ENCODE assay signal across 8 cellular contexts in genomic region chr11:77127969-77128691, GRCh38. TPM values are rescaled to one million over a fixed set of nuclear protein-coding genes. Genes with fewer than 3 reads are reported as not detected.
DNase-seq lines count a peak whose midpoint lies in the region; ATAC-seq and TF ChIP-seq lines count a peak whose summit lies in the region.

Gene MYO7A, plus strand, starts transcription at chr11:77128246. Its CDS starts 2,389 bp downstream, at chr11:77130635.

- no peaks in the 10 kb centered on the region for H4K20me1 ChIP-seq in OCI-LY7 (ENCODE audit: insufficient read depth, low read length)

- H3K4me3 ChIP-seq in GM12875 (ENCODE audit: low read depth, low read length): peak within 1 kb of the TSS; percentile 17
- H3K4me3 ChIP-seq in OCI-LY7 (ENCODE audit: low read depth, low read length, poor library complexity, severe bottlenecking): no peak within 1 kb of the TSS
- H3K4me3 ChIP-seq in mesodermal cell (ENCODE audit: extremely low read depth, insufficient read depth, low read length, poor library complexity, severe bottlenecking): peak within 1 kb of the TSS; percentile 31
- peak within 1 kb of the TSS; percentile 30 for H3K4me3 ChIP-seq in upper lobe of right lung

- H3K79me2 ChIP-seq in OCI-LY7 (ENCODE audit: insufficient read depth, low read depth, low read length): no peaks in the 10 kb centered on the region

- intact Hi-C loops in OCI-LY7 (cut with micrococcal nuclease; ENCODE audit: unreplicated experiment) (loop anchor here (1.0 kb wide), 1 partner anchor 60 kb away; no protein-coding TSS in a partner anchor), upper lobe of right lung (cut with DNase I) (no loop called here)

- DNase-seq in OCI-LY7 (ENCODE audit: low spot score) (peak; percentile 4), ecto neural progenitor cell (ENCODE audit: low spot score) (peak; percentile 85), upper lobe of right lung (peak; percentile 73), SW 1271 (lab: John Stamatoyannopoulos, UW) (no peak)

- no peaks in the 10 kb centered on the region for H3K27me3 ChIP-seq in upper lobe of right lung

- peaks cover 11% of the 10 kb centered on the region for H3K4me1 ChIP-seq in OCI-LY7 (ENCODE audit: insufficient read depth, low read length, poor library complexity, severe bottlenecking)
- peaks cover 5% of the 10 kb centered on the region for H3K4me1 ChIP-seq in mesodermal cell (ENCODE audit: control insufficient read depth, insufficient read depth, low read length, poor library complexity, severe bottlenecking)
- peaks cover 20% of the 10 kb centered on the region for H3K4me1 ChIP-seq in upper lobe of right lung

- H3K27ac ChIP-seq in OCI-LY7 (ENCODE audit: low read depth, low read length, poor library complexity, severe bottlenecking) (no peak within 1 kb of the TSS), mesodermal cell (ENCODE audit: low read depth, low read length, severe bottlenecking) (no peak within 1 kb of the TSS), upper lobe of right lung (no peak within 1 kb of the TSS)

- H3K9me3 ChIP-seq in OCI-LY7 (ENCODE audit: low read length) (no peaks in the 10 kb centered on the region), mesodermal cell (ENCODE audit: control insufficient read depth, low read length) (no peaks in the 10 kb centered on the region), upper lobe of right lung (no peaks in the 10 kb centered on the region)

- no peak for TF ChIP-seq CTCF in GM12875 (IDR thresholded peaks at IDR 0.05; ENCODE audit: borderline replicate concordance, insufficient read depth, low read depth, low read length)
- no peak for TF ChIP-seq CTCF in OCI-LY7 (conservative IDR thresholded peaks at IDR 0.05; ENCODE audit: low read length)
- no peak for TF ChIP-seq CTCF in upper lobe of right lung (IDR thresholded peaks at IDR 0.05)

- POLR2A ChIA-PET in OCI-LY7 (lab: Charles Lee): no interaction called here

- no peaks in the 10 kb centered on the region for H3K36me3 ChIP-seq in OCI-LY7 (ENCODE audit: insufficient read depth, low read length)
- H3K36me3 ChIP-seq in mesodermal cell (ENCODE audit: control insufficient read depth, insufficient read depth, low read length): peaks cover 13% of the 10 kb centered on the region
- H3K36me3 ChIP-seq in upper lobe of right lung: no peaks in the 10 kb centered on the region

- peak within 1 kb of the TSS; percentile 40; the same call in 1 of the 2 replicates for H3K4me2 ChIP-seq in OCI-LY7 (ENCODE audit: low read length)

- ATAC-seq in upper lobe of right lung (peak; percentile 59), HG03045 (IDR thresholded peaks at IDR 0.05; ENCODE audit: unreplicated experiment) (no peak)
- no peak for ATAC-seq in activated CD4-positive, CD25-positive, alpha-beta regulatory T cell treated with anti-CD3 and anti-CD28 coated beads, Interleukin-2, amount 50 U/mL, for 24 hours

- BruUV-seq in OCI-LY7 (replicated peaks; lab: Mats Ljungman, UMichigan): no TSS peak

- CTCF ChIA-PET in OCI-LY7 (lab: Charles Lee; ENCODE audit: unreplicated experiment): no interaction called here

- no peaks in the 10 kb centered on the region for H3K9me2 ChIP-seq in OCI-LY7 (ENCODE audit: insufficient read depth, low read length)

- 48 to 58% methylated on average over 14 to 17 of the region's 19 CpGs for whole genome bisulfite sequencing in mesodermal cell (ENCODE audit: insufficient coverage in 2 of 2), 2 experiments

- H2AFZ ChIP-seq in OCI-LY7 (ENCODE audit: low read length): peak within 1 kb of the TSS; percentile 39; the same call in 1 of the 2 replicates

RNA-seq across cellular contexts. Expression of gene MYO7A, which starts in this region (rescaled TPM):
- not detected in 2 replicates for total RNA-seq in OCI-LY7 (2014; rRNA removed; shearing (Covaris generic))
- total RNA-seq in OCI-LY7 (2022): not detected in 2 replicates
- polyA plus RNA-seq in mesodermal cell (2013, experiment 1 of 2): 6.3 TPM
- polyA plus RNA-seq in mesodermal cell (2013, experiment 2 of 2): 4.5 TPM
- 3.6 TPM for total RNA-seq in upper lobe of right lung

Comparison
In these comparisons a context has a peak if more than half of its experiments do, and no peak if none do; other contexts are left out.
1. Peak in DNase-seq and H3K4me2 ChIP-seq in OCI-LY7; RNA of the gene not detected or under 1 TPM.
2. DNase-seq: peak in ecto neural progenitor cell (single experiment) and upper lobe of right lung (single experiment); none in SW 1271 (0 of 2).